Comparison of ENCODE assay signal across 13 cellular contexts in the genomic region with DNA sequence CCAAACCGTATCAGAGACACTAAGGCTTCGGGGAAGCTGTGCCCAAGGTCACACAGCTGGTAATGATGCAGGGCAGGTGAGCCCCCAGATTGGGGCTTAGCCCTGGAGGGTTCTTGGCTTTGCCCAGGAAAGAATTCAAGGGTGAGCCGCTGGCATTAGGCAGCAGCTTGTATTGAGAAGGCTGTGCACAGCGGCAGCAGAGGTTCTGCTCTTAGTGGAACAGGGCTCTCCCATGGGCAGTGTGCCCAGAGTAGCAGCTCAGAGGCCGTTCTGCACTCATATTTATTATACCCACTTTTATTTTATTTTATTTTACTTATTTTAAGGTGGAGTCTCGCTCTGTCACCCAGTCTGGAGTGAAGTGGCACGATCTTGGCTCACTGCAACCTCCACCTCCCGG.
DNase-seq lines count a peak whose midpoint lies in the region; ATAC-seq and TF ChIP-seq lines count a peak whose summit lies in the region.
"Had no signal": no experiment of that assay in that cellular context is flagged by ENCODE, and none has a peak within 500 bp of the region (broad histone marks: within the 10 kb centered on the region; RNA-seq: fewer than 3 reads in every experiment).

No MANE protein-coding gene starts in this region.

- DNase-seq in left cardiac atrium, result peak; percentile 26
- no peak for DNase-seq in right atrium auricular region (ENCODE audit: low spot score)
- peak; percentile 40 for DNase-seq in fibroblast of the aortic adventitia (ENCODE audit: low read depth)
- DNase-seq in posterior vena cava (ENCODE audit: low spot score), result peak; percentile 69
- DNase-seq: CD8-positive, alpha-beta T cell; COR-L47; DND-41; GDM1 had no signal

- peaks cover 0 to 4% of the 10 kb centered on the region in 2 donors for H3K4me1 ChIP-seq in right atrium auricular region

- H3K27ac ChIP-seq in right atrium auricular region, result no peak overlapping the region
- H3K27ac ChIP-seq: A549 had no signal

- no peaks in the 10 kb centered on the region for H3K36me3 ChIP-seq in right atrium auricular region

- intact Hi-C loops in left cardiac atrium (cut with DNase I) (loop anchor here in 1 of 2 donors (10.0 kb wide), 1 partner anchor 51 kb away; no protein-coding TSS in a partner anchor), posterior vena cava (cut with DNase I) (no loop called here)

- no peaks in the 10 kb centered on the region for H3K27me3 ChIP-seq in right atrium auricular region

- ATAC-seq in left cardiac atrium, result no peak
- no peak for ATAC-seq in SK-N-SH treated with all-trans-retinoic acid at 6 μM for 48 hours
- no peak for ATAC-seq in HG03159 (IDR thresholded peaks at IDR 0.05; ENCODE audit: unreplicated experiment)
- ATAC-seq in GM18517 (IDR thresholded peaks at IDR 0.05; ENCODE audit: unreplicated experiment), result no peak
- ATAC-seq: A549; CD8-positive, alpha-beta T cell; HCT116 had no signal

- no peak overlapping the region for H3K4me3 ChIP-seq in right atrium auricular region
- no peak overlapping the region for H3K4me3 ChIP-seq in fibroblast of the aortic adventitia (ENCODE audit: low read depth, low read length)
- H3K4me3 ChIP-seq: A549 had no signal

- no peaks in the 10 kb centered on the region for H3K9me3 ChIP-seq in right atrium auricular region
- H3K9me3 ChIP-seq: A549 had no signal

- TF ChIP-seq CTCF in right atrium auricular region (IDR thresholded peaks at IDR 0.05), result no peak
- no peak for TF ChIP-seq CTCF in fibroblast of the aortic adventitia (IDR thresholded peaks at IDR 0.05; ENCODE audit: insufficient read depth, low read length)

TF ChIP-seq in SK-N-SH treated with all-trans-retinoic acid at 6 μM for 48 hours, 23 proteins besides CTCF, POLR2A, EP300 and RAD21:
- no peak for TF ChIP-seq ESRRG (CRISPR knock-in tag; IDR thresholded peaks at IDR 0.05)
- TF ChIP-seq CSDC2 (CRISPR knock-in tag; IDR thresholded peaks at IDR 0.05), result no peak
- no peak for TF ChIP-seq GLIS3 (CRISPR knock-in tag; IDR thresholded peaks at IDR 0.05)
- no peak for TF ChIP-seq ZFP30 (CRISPR knock-in tag; IDR thresholded peaks at IDR 0.05)
- TF ChIP-seq ZNF565 (CRISPR knock-in tag; conservative IDR thresholded peaks at IDR 0.05; ENCODE audit: low read depth), result no peak
- no peak for TF ChIP-seq OSR1 (CRISPR knock-in tag; IDR thresholded peaks at IDR 0.05)
- TF ChIP-seq, protein P1, sequence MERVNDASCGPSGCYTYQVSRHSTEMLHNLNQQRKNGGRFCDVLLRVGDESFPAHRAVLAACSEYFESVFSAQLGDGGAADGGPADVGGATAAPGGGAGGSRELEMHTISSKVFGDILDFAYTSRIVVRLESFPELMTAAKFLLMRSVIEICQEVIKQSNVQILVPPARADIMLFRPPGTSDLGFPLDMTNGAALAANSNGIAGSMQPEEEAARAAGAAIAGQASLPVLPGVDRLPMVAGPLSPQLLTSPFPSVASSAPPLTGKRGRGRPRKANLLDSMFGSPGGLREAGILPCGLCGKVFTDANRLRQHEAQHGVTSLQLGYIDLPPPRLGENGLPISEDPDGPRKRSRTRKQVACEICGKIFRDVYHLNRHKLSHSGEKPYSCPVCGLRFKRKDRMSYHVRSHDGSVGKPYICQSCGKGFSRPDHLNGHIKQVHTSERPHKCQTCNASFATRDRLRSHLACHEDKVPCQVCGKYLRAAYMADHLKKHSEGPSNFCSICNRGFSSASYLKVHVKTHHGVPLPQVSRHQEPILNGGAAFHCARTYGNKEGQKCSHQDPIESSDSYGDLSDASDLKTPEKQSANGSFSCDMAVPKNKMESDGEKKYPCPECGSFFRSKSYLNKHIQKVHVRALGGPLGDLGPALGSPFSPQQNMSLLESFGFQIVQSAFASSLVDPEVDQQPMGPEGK (CRISPR knock-in tag; IDR thresholded peaks at IDR 0.05; ENCODE audit: borderline replicate concordance), result no peak
- no peak for TF ChIP-seq PPARA (CRISPR knock-in tag; IDR thresholded peaks at IDR 0.05; ENCODE audit: borderline replicate concordance)
- no peak for TF ChIP-seq RARB (CRISPR knock-in tag; IDR thresholded peaks at IDR 0.05)
- no peak for TF ChIP-seq ARNTL (CRISPR knock-in tag; IDR thresholded peaks at IDR 0.05; ENCODE audit: borderline replicate concordance, low read depth)
- TF ChIP-seq SNAI2 (CRISPR knock-in tag; IDR thresholded peaks at IDR 0.05), result no peak
- no peak for TF ChIP-seq ISL1 (CRISPR knock-in tag; IDR thresholded peaks at IDR 0.05)
- TF ChIP-seq, protein P2, sequence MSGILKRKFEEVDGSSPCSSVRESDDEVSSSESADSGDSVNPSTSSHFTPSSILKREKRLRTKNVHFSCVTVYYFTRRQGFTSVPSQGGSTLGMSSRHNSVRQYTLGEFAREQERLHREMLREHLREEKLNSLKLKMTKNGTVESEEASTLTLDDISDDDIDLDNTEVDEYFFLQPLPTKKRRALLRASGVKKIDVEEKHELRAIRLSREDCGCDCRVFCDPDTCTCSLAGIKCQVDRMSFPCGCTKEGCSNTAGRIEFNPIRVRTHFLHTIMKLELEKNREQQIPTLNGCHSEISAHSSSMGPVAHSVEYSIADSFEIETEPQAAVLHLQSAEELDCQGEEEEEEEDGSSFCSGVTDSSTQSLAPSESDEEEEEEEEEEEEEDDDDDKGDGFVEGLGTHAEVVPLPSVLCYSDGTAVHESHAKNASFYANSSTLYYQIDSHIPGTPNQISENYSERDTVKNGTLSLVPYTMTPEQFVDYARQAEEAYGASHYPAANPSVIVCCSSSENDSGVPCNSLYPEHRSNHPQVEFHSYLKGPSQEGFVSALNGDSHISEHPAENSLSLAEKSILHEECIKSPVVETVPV (CRISPR knock-in tag; IDR thresholded peaks at IDR 0.05), result no peak
- TF ChIP-seq ZFP3 (CRISPR knock-in tag; IDR thresholded peaks at IDR 0.05), result no peak
- TF ChIP-seq, protein P3, sequence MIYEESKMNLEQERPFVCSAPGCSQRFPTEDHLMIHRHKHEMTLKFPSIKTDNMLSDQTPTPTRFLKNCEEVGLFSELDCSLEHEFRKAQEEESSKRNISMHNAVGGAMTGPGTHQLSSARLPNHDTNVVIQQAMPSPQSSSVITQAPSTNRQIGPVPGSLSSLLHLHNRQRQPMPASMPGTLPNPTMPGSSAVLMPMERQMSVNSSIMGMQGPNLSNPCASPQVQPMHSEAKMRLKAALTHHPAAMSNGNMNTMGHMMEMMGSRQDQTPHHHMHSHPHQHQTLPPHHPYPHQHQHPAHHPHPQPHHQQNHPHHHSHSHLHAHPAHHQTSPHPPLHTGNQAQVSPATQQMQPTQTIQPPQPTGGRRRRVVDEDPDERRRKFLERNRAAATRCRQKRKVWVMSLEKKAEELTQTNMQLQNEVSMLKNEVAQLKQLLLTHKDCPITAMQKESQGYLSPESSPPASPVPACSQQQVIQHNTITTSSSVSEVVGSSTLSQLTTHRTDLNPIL (CRISPR knock-in tag; IDR thresholded peaks at IDR 0.05; ENCODE audit: low read depth), result no peak
- TF ChIP-seq BACH2 (CRISPR knock-in tag; IDR thresholded peaks at IDR 0.05; ENCODE audit: borderline replicate concordance), result no peak
- TF ChIP-seq ZNF70 (CRISPR knock-in tag; IDR thresholded peaks at IDR 0.05), result no peak
- no peak for TF ChIP-seq ZC3H10 (CRISPR knock-in tag; IDR thresholded peaks at IDR 0.05)
- TF ChIP-seq, protein P4, sequence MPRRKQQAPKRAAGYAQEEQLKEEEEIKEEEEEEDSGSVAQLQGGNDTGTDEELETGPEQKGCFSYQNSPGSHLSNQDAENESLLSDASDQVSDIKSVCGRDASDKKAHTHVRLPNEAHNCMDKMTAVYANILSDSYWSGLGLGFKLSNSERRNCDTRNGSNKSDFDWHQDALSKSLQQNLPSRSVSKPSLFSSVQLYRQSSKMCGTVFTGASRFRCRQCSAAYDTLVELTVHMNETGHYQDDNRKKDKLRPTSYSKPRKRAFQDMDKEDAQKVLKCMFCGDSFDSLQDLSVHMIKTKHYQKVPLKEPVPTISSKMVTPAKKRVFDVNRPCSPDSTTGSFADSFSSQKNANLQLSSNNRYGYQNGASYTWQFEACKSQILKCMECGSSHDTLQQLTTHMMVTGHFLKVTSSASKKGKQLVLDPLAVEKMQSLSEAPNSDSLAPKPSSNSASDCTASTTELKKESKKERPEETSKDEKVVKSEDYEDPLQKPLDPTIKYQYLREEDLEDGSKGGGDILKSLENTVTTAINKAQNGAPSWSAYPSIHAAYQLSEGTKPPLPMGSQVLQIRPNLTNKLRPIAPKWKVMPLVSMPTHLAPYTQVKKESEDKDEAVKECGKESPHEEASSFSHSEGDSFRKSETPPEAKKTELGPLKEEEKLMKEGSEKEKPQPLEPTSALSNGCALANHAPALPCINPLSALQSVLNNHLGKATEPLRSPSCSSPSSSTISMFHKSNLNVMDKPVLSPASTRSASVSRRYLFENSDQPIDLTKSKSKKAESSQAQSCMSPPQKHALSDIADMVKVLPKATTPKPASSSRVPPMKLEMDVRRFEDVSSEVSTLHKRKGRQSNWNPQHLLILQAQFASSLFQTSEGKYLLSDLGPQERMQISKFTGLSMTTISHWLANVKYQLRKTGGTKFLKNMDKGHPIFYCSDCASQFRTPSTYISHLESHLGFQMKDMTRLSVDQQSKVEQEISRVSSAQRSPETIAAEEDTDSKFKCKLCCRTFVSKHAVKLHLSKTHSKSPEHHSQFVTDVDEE (CRISPR knock-in tag; IDR thresholded peaks at IDR 0.05), result no peak
- TF ChIP-seq TOX (CRISPR knock-in tag; IDR thresholded peaks at IDR 0.05; ENCODE audit: borderline replicate concordance), result no peak
TF ChIP-seq in SK-N-SH treated with all-trans-retinoic acid at 6 μM for 48 hours: peak in this region for 0.
